In genomic region chr3:197554562-197555280, GRCh38 we compare ENCODE assay signal across 8 cellular contexts. TPM values are rescaled to one million over a fixed set of nuclear protein-coding genes. Genes with fewer than 3 reads are reported as not detected.
DNase-seq lines count a peak whose midpoint lies in the region; ATAC-seq and TF ChIP-seq lines count a peak whose summit lies in the region.

No MANE protein-coding gene starts in this region.

- peak overlapping the region; percentile 85 for H3K4me2 ChIP-seq in smooth muscle cell

- H3K9ac ChIP-seq in smooth muscle cell (ENCODE audit: low read depth): peak overlapping the region; percentile 45

- H3K4me3 ChIP-seq in WI38 (ENCODE audit: low read depth, low read length): peak overlapping the region; percentile 77
- H3K4me3 ChIP-seq in cardiac fibroblast (replicated peaks in 1 of 2; ENCODE audit: low read depth in 2 of 2, low read length in 2 of 2): peak overlapping the region; percentile 82 to 88
- H3K4me3 ChIP-seq in smooth muscle cell: peak overlapping the region; percentile 67

- no peaks in the 10 kb centered on the region for H4K20me1 ChIP-seq in smooth muscle cell (ENCODE audit: low read depth)

- peaks cover 28% of the 10 kb centered on the region for H3K27me3 ChIP-seq in smooth muscle cell (ENCODE audit: low read depth)

- DNase-seq in AG08395 (ENCODE audit: low spot score): peak; percentile 98
- DNase-seq in NCI-H2196 treated with DMSO at 0.1 percent for 48 hours (lab: John Stamatoyannopoulos, UW; ENCODE audit: unreplicated experiment): peak; percentile 100
- DNase-seq in cardiac fibroblast (ENCODE audit: low read depth in 2 of 2): peak; percentile 97 to 98
- peak; percentile 98 for DNase-seq in iPS-NIHi7 (ENCODE audit: extremely low spot score)
- DNase-seq in smooth muscle cell (lab: John Stamatoyannopoulos, UW; ENCODE audit: unreplicated experiment): peak; percentile 77

- H2AFZ ChIP-seq in smooth muscle cell (ENCODE audit: low read depth): peak overlapping the region; percentile 86

- no peaks in the 10 kb centered on the region for H3K36me3 ChIP-seq in smooth muscle cell (ENCODE audit: low read depth)

- ATAC-seq in GM18873 (IDR thresholded peaks at IDR 0.05; ENCODE audit: low FRiP score, unreplicated experiment): peak; percentile 93
- peak; percentile 94 for ATAC-seq in HG03135 (IDR thresholded peaks at IDR 0.05; ENCODE audit: unreplicated experiment)

- TF ChIP-seq CTCF in WI38 (IDR thresholded peaks at IDR 0.05; ENCODE audit: low read depth, low read length): peak; percentile 48
- TF ChIP-seq CTCF in cardiac fibroblast (IDR thresholded peaks at IDR 0.05; ENCODE audit: low read depth, low read length): peak; percentile 58
- TF ChIP-seq CTCF in smooth muscle cell (IDR thresholded peaks at IDR 0.05; ENCODE audit: borderline replicate concordance, insufficient read depth, poor library complexity, severe bottlenecking): peak; percentile 40

- H3K4me1 ChIP-seq in smooth muscle cell (ENCODE audit: low read depth): peaks cover 6% of the 10 kb centered on the region

- H3F3A ChIP-seq in smooth muscle cell (ENCODE audit: low read depth): no peaks in the 10 kb centered on the region

- 1% methylated on average over 42 of the region's 60 CpGs for WGBS in smooth muscle cell (ENCODE audit: low lambda C conversion rate)

- H3K79me2 ChIP-seq in smooth muscle cell (ENCODE audit: low read depth): no peaks in the 10 kb centered on the region

- no peaks in the 10 kb centered on the region for H3K9me3 ChIP-seq in smooth muscle cell (replicated peaks; ENCODE audit: low read depth)

- peak overlapping the region; percentile 76 for H3K27ac ChIP-seq in smooth muscle cell (ENCODE audit: low read depth)

RNA-seq across cellular contexts. Expression of gene BDH1, which starts 1.0 kb away (rescaled TPM):
- total RNA-seq in smooth muscle cell: 5.6 and 7.2 TPM in 2 replicates
- 4.0 and 7.5 TPM in 2 replicates for polyA plus RNA-seq in smooth muscle cell

Comparison
In these comparisons a context has a peak if more than half of its experiments do, and no peak if none do; other contexts are left out.
1. Peak in every context shown above with its lines: DNase-seq, ATAC-seq, H3K4me3 ChIP-seq and H3K27ac ChIP-seq.